ENCODE assay signal across 28 cellular contexts in the genomic region with DNA sequence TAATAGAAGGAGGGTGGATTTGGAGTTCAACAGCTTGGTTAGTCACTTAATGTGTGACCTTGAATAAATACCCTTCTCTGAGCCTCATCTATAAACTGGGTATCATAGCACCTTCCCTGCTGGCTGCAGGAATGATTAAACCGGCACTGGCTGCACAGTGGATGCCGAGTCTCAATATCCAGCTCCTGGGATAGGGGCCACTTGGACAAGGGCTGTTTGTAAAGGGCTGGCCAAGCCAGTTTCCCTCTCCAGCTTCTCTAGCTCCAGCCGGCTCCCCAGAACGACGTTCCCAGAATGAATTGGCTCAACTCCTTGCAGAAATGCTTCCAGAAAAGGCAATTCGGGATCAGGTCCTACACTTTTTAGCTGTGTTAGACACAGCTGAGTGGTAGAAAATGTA.
"Had no signal": no experiment of that assay in that cellular context is flagged by ENCODE, and none has a peak within 500 bp of the region (broad histone marks: within the 10 kb centered on the region; RNA-seq: fewer than 3 reads in every experiment).

No MANE protein-coding gene starts in this region.

- H3K36me3 ChIP-seq: gastrocnemius medialis, neutrophil, pancreas, spleen, WERI-Rb-1 had no signal

- H3K27ac ChIP-seq: coronary artery, gastrocnemius medialis, neutrophil, pancreas, psoas muscle, spleen, WERI-Rb-1 had no signal

- H3K4me3 Mint-ChIP-seq: activated CD4-positive, alpha-beta memory T cell treated with anti-CD3 and anti-CD28 coated beads for 36 hours; activated naive CD4-positive, alpha-beta T cell treated with anti-CD3 and anti-CD28 coated beads, Interleukin-2, amount 50 U/mL, for 24 hours; activated naive CD8-positive, alpha-beta T cell treated with anti-CD3 and anti-CD28 coated beads, Interleukin-2, amount 50 U/mL, for 24 hours; activated T-cell treated with anti-CD3 and anti-CD28 coated beads, Interleukin-2, amount 50 U/mL, for 24 hours; activated T-helper 17 cell treated with anti-CD3 and anti-CD28 coated beads, Interleukin-2, amount 50 U/mL, for 72 hours; effector memory CD8-positive, alpha-beta T cell; immature natural killer cell; naive B cell; nephron progenitor cell; T-helper 17 cell; type B pancreatic cell had no signal

- DNase-seq: activated CD4-positive, alpha-beta memory T cell treated with anti-CD3 and anti-CD28 coated beads for 36 hours; activated CD4-positive, alpha-beta T cell treated with anti-CD3 and anti-CD28 coated beads for 48 hours; activated CD8-positive, alpha-beta memory T cell treated with anti-CD3 and anti-CD28 coated beads, Interleukin-2, amount 50 U/mL, for 4 hours; activated gamma-delta T cell treated with Interleukin-2 at 50 U/mL for 16 hours; activated naive CD8-positive, alpha-beta T cell treated with anti-CD3 and anti-CD28 coated beads, Interleukin-2, amount 50 U/mL, for 24 hours; activated T-cell treated with anti-CD3 and anti-CD28 coated beads, Interleukin-2, amount 50 U/mL, for 24 hours; effector memory CD8-positive, alpha-beta T cell; erythroblast; hypothalamus; immature natural killer cell; naive B cell; nephron progenitor cell; pancreas; spleen; stimulated activated naive CD4-positive, alpha-beta T cell treated with Interleukin-2 at 50 U/mL for 16 hours; T-helper 17 cell; T1000; WERI-Rb-1 had no signal

- H3K27ac Mint-ChIP-seq: activated CD4-positive, alpha-beta memory T cell treated with anti-CD3 and anti-CD28 coated beads for 36 hours; activated naive CD4-positive, alpha-beta T cell treated with anti-CD3 and anti-CD28 coated beads, Interleukin-2, amount 50 U/mL, for 24 hours; activated naive CD8-positive, alpha-beta T cell treated with anti-CD3 and anti-CD28 coated beads, Interleukin-2, amount 50 U/mL, for 24 hours; activated T-cell treated with anti-CD3 and anti-CD28 coated beads, Interleukin-2, amount 50 U/mL, for 24 hours; activated T-helper 17 cell treated with anti-CD3 and anti-CD28 coated beads, Interleukin-2, amount 50 U/mL, for 72 hours; effector memory CD8-positive, alpha-beta T cell; immature natural killer cell; naive B cell; nephron progenitor cell; T-helper 17 cell; type B pancreatic cell had no signal

- ATAC-seq: activated CD4-positive, CD25-positive, alpha-beta regulatory T cell treated with anti-CD3 and anti-CD28 coated beads, Interleukin-2, amount 50 U/mL, for 24 hours; activated naive CD8-positive, alpha-beta T cell treated with anti-CD3 and anti-CD28 coated beads, Interleukin-2, amount 50 U/mL, for 24 hours; activated T-helper 17 cell treated with anti-CD3 and anti-CD28 coated beads, Interleukin-2, amount 50 U/mL, for 72 hours; effector memory CD8-positive, alpha-beta T cell; left lobe of liver; pancreas; SK-N-SH treated with all-trans-retinoic acid at 6 μM for 48 hours; T-helper 17 cell had no signal

- H3K27me3 ChIP-seq: gastrocnemius medialis, neutrophil, pancreas had no signal

- H3K4me1 Mint-ChIP-seq: activated T-helper 17 cell treated with anti-CD3 and anti-CD28 coated beads, Interleukin-2, amount 50 U/mL, for 72 hours had no signal

- H3K4me3 ChIP-seq: coronary artery, gastrocnemius medialis, pancreas, psoas muscle, spleen had no signal

- H3K27me3 Mint-ChIP-seq: type B pancreatic cell had no signal

- H3K4me1 ChIP-seq: gastrocnemius medialis, pancreas, psoas muscle had no signal

- H3K9me3 Mint-ChIP-seq: type B pancreatic cell had no signal

- H3K9me3 ChIP-seq: gastrocnemius medialis, neutrophil, pancreas, psoas muscle had no signal
